ENCODE assay signal across 9 cellular contexts in genomic region chr13:27132538-27132937, GRCh38. TPM values are rescaled to one million over a fixed set of nuclear protein-coding genes. Genes with fewer than 3 reads are reported as not detected.
DNase-seq lines count a peak whose midpoint lies in the region; ATAC-seq and TF ChIP-seq lines count a peak whose summit lies in the region.
"Had no signal": no experiment of that assay in that cellular context is flagged by ENCODE, and none has a peak within 500 bp of the region (broad histone marks: within the 10 kb centered on the region; RNA-seq: fewer than 3 reads in every experiment).

No MANE protein-coding gene starts in this region.

- H3K27ac ChIP-seq in body of pancreas: no peak overlapping the region

- POLR2A ChIA-PET in activated CD8-positive, alpha-beta T cell treated with anti-CD3 and anti-CD28 coated beads for 36 hours (lab: Charles Lee): interaction anchor here (0.6 to 3.9 kb wide), 5 partner anchors 14 to 122 kb away, joined by 3 to 28 read pairs (median 4); no protein-coding TSS in a partner anchor

- H3K4me1 Mint-ChIP-seq in activated CD8-positive, alpha-beta T cell treated with anti-CD3 and anti-CD28 coated beads for 36 hours (ENCODE audit: low read depth): peaks cover 84% of the 10 kb centered on the region

- H3K4me1 ChIP-seq in body of pancreas: peaks cover 40% of the 10 kb centered on the region

- no peaks in the 10 kb centered on the region for H3K27me3 ChIP-seq in body of pancreas

- peak; percentile 38 for ATAC-seq in HG02798 (IDR thresholded peaks at IDR 0.05; ENCODE audit: poor library complexity, unreplicated experiment)
- peak; percentile 63 for ATAC-seq in activated CD8-positive, alpha-beta T cell treated with anti-CD3 and anti-CD28 coated beads for 36 hours
- no peak for ATAC-seq in GM21528 (IDR thresholded peaks at IDR 0.05; ENCODE audit: low FRiP score, unreplicated experiment)
- ATAC-seq in Right ventricle myocardium inferior: no peak
- no peak for ATAC-seq in body of pancreas

- WGBS in body of pancreas, 2 donors: 88 to 91% methylated on average over 5 of the region's 5 CpGs

- H3K9me3 ChIP-seq in body of pancreas: no peaks in the 10 kb centered on the region

- peak overlapping the region; percentile 7 for H3K4me3 Mint-ChIP-seq in activated CD8-positive, alpha-beta T cell treated with anti-CD3 and anti-CD28 coated beads for 36 hours

- peaks cover 33% of the 10 kb centered on the region for H3K36me3 Mint-ChIP-seq in activated CD8-positive, alpha-beta T cell treated with anti-CD3 and anti-CD28 coated beads for 36 hours (ENCODE audit: low read depth)

- no peak for TF ChIP-seq CTCF in activated CD8-positive, alpha-beta T cell treated with anti-CD3 and anti-CD28 coated beads for 36 hours (IDR thresholded peaks at IDR 0.05)
- TF ChIP-seq CTCF in body of pancreas (IDR thresholded peaks at IDR 0.05): no peak

- no peaks in the 10 kb centered on the region for H3K36me3 ChIP-seq in body of pancreas (replicated peaks in 1 of 2; ENCODE audit: insufficient read depth in 1 of 2, low read depth in 2 of 2)

- no peaks in the 10 kb centered on the region for H3K27me3 Mint-ChIP-seq in activated CD8-positive, alpha-beta T cell treated with anti-CD3 and anti-CD28 coated beads for 36 hours

- no peak for TF ChIP-seq POLR2A in body of pancreas (IDR thresholded peaks at IDR 0.05)

- CTCF ChIA-PET in activated CD8-positive, alpha-beta T cell treated with anti-CD3 and anti-CD28 coated beads for 36 hours (lab: Charles Lee): interaction anchor here (1.0 to 1.9 kb wide), 7 partner anchors 11 to 230 kb away, joined by 3 to 7 read pairs (median 5); no protein-coding TSS in a partner anchor

- H3K27ac Mint-ChIP-seq in activated CD8-positive, alpha-beta T cell treated with anti-CD3 and anti-CD28 coated beads for 36 hours: peak overlapping the region; percentile 82

- peak; percentile 10 for DNase-seq in stimulated activated CD4-positive, alpha-beta T cell treated with anti-CD3 and anti-CD28 coated beads, Interleukin-4, amount 100 ng/mL, for 24 hours
- no peak for DNase-seq in stimulated activated CD4-positive, alpha-beta T cell treated with anti-CD3 and anti-CD28 coated beads, Interleukin-15, amount 100 ng/mL, for 24 hours
- DNase-seq in activated CD8-positive, alpha-beta T cell treated with anti-CD3 and anti-CD28 coated beads for 36 hours: peak; percentile 62
- no peak for DNase-seq in activated effector memory CD4-positive, alpha-beta T cell treated with Interleukin-2 at 50 U/mL for 16 hours
- DNase-seq in Right ventricle myocardium inferior (ENCODE audit: missing footprints): no peak
- DNase-seq in body of pancreas: no peak

- intact Hi-C loops in activated CD8-positive, alpha-beta T cell treated with anti-CD3 and anti-CD28 coated beads for 36 hours (cut with micrococcal nuclease): no loop called here
- intact Hi-C loops in Right ventricle myocardium inferior (cut with DNase I) (loop anchor here (5.0 kb wide), 1 partner anchor 35 kb away; no protein-coding TSS in a partner anchor), body of pancreas (cut with DNase I) (no loop called here)

- H3K4me3 ChIP-seq in body of pancreas: no peak overlapping the region
- H3K4me3 ChIP-seq: lung had no signal

- H3K9me3 Mint-ChIP-seq in activated CD8-positive, alpha-beta T cell treated with anti-CD3 and anti-CD28 coated beads for 36 hours: peaks cover 10% of the 10 kb centered on the region

RNA-seq across cellular contexts. Expression of gene USP12, which starts 39.1 kb away (rescaled TPM):
- total RNA-seq in activated CD8-positive, alpha-beta T cell treated with anti-CD3 and anti-CD28 coated beads for 36 hours: 10 to 100 TPM; 35.7 to 40.1 TPM
- 20.1 TPM for total RNA-seq in Right ventricle myocardium inferior
- 10 to 100 TPM; 12.9 to 16.9 TPM for total RNA-seq in body of pancreas

Comparison
In these comparisons a context has a peak if more than half of its experiments do, and no peak if none do; other contexts are left out.
1. DNase-seq: peak in stimulated activated CD4-positive, alpha-beta T cell treated with anti-CD3 and anti-CD28 coated beads, Interleukin-4, amount 100 ng/mL, for 24 hours (single experiment) and activated CD8-positive, alpha-beta T cell treated with anti-CD3 and anti-CD28 coated beads for 36 hours (single experiment); none in stimulated activated CD4-positive, alpha-beta T cell treated with anti-CD3 and anti-CD28 coated beads, Interleukin-15, amount 100 ng/mL, for 24 hours (single experiment), activated effector memory CD4-positive, alpha-beta T cell treated with Interleukin-2 at 50 U/mL for 16 hours (single experiment), Right ventricle myocardium inferior (single experiment) and body of pancreas (0 of 4).
2. ATAC-seq: peak in HG02798 (single experiment) and activated CD8-positive, alpha-beta T cell treated with anti-CD3 and anti-CD28 coated beads for 36 hours (single experiment); none in GM21528 (single experiment), Right ventricle myocardium inferior (single experiment) and body of pancreas (single experiment).